15 cellular contexts compared by ENCODE assay signal in genomic region chr4:968621-969394, GRCh38. TPM values are rescaled to one million over a fixed set of nuclear protein-coding genes. Genes with fewer than 3 reads are reported as not detected.
"Had no signal": no experiment of that assay in that cellular context is flagged by ENCODE, and none has a peak within 500 bp of the region (broad histone marks: within the 10 kb centered on the region; RNA-seq: fewer than 3 reads in every experiment).

No MANE protein-coding gene starts in this region.

- H3K4me1 ChIP-seq: foreskin keratinocyte had no signal

- H3K27me3 ChIP-seq: right atrium auricular region had no signal

- DNase-seq: activated B cell treated with CpG ODN at 0.5 μM for 24 hours; activated CD4-positive, alpha-beta memory T cell treated with anti-CD3 and anti-CD28 coated beads, Interleukin-2, amount 10 ng/mL, durations not matched to agents 7 days and 5 days; activated CD4-positive, alpha-beta T cell treated with anti-CD3 and anti-CD28 coated beads for 4 hours; activated CD8-positive, alpha-beta memory T cell treated with anti-CD3 and anti-CD28 coated beads, Interleukin-2, amount 10 ng/mL, durations not matched to agents 7 days and 5 days; foreskin keratinocyte; hippocampal formation; midbrain; stimulated activated CD4-positive, alpha-beta T cell treated with anti-CD3 and anti-CD28 coated beads, Interleukin-2, amount 100 ng/mL, for 24 hours; stimulated activated naive CD8-positive, alpha-beta T cell treated with anti-CD3 and anti-CD28 coated beads, Interleukin-15, Interleukin-2, amounts not matched to agents 100 U/mL and 50 U/mL, for 24 hours; tibial artery had no signal

- ATAC-seq: activated CD8-positive, alpha-beta memory T cell treated with anti-CD3 and anti-CD28 coated beads, Interleukin-2, amount 10 ng/mL, durations not matched to agents 7 days and 5 days; foreskin keratinocyte; left lobe of liver; stimulated activated naive CD8-positive, alpha-beta T cell treated with anti-CD3 and anti-CD28 coated beads, Interleukin-15, Interleukin-2, amounts not matched to agents 100 U/mL and 50 U/mL, for 24 hours had no signal

- H3K9me3 ChIP-seq: prostate gland, right atrium auricular region, tibial artery had no signal

- H3K4me3 ChIP-seq: tibial artery had no signal

- H3K27ac ChIP-seq: foreskin keratinocyte, prostate gland, right atrium auricular region, tibial artery had no signal

- FAIRE-seq: keratinocyte had no signal

- H3K36me3 ChIP-seq: right atrium auricular region had no signal

RNA-seq across cellular contexts. Expression of gene SLC26A1, which starts 24.4 kb away (rescaled TPM):
- total RNA-seq: activated B cell treated with CpG ODN at 0.5 μM for 24 hours; activated CD8-positive, alpha-beta memory T cell treated with anti-CD3 and anti-CD28 coated beads, Interleukin-2, amount 10 ng/mL, durations not matched to agents 7 days and 5 days; foreskin keratinocyte; right atrium auricular region; skeletal muscle tissue had no signal
- polyA plus RNA-seq: foreskin keratinocyte, keratinocyte had no signal
